In genomic region chr9:21110708-21111576, GRCh38 we compare ENCODE assay signal across 8 cellular contexts. TPM values are rescaled to one million over a fixed set of nuclear protein-coding genes. Genes with fewer than 3 reads are reported as not detected.
A peak's percentile ranks its signal among the peaks of the same experiment; 100 is the strongest.
DNase-seq lines count a peak whose midpoint lies in the region; ATAC-seq and TF ChIP-seq lines count a peak whose summit lies in the region.

No MANE protein-coding gene starts in this region.

- no peak overlapping the region for H3K27ac Mint-ChIP-seq in T-cell

- H3K4me3 Mint-ChIP-seq in T-cell, result no peak overlapping the region

- no peaks in the 10 kb centered on the region for H3K36me3 ChIP-seq in BJ (ENCODE audit: control insufficient read depth, insufficient read depth, low read length)
- no peaks in the 10 kb centered on the region for H3K36me3 ChIP-seq in neutrophil

- peaks cover 0 to 1% of the 10 kb centered on the region in 2 donors for H3K27me3 Mint-ChIP-seq in T-cell

- no peaks in the 10 kb centered on the region for H3K36me3 Mint-ChIP-seq in T-cell

- no peak for DNase-seq in BJ (ENCODE audit: low read depth)
- DNase-seq in NCI-H1436 (lab: John Stamatoyannopoulos, UW), result peak; percentile 63
- peak in 6 of 34 experiments; percentile 9 to 41 (median 20) for DNase-seq in T-cell
- DNase-seq in fibroblast of villous mesenchyme (ENCODE audit: low read depth), result peak; percentile 76
- no peak for DNase-seq in GOT3 (lab: John Stamatoyannopoulos, UW)

- ATAC-seq in GM18508 (IDR thresholded peaks at IDR 0.05; ENCODE audit: insufficient read depth, unreplicated experiment) (peak; percentile 86), HG02884 (IDR thresholded peaks at IDR 0.05; ENCODE audit: unreplicated experiment) (peak; percentile 92), T-cell (replicated peaks in 1 of 4) (peak; percentile 67 to 88 (median 78))

- H3K4me3 ChIP-seq in BJ (ENCODE audit: low read depth, low read length), result no peak overlapping the region
- H3K4me3 ChIP-seq in fibroblast of villous mesenchyme (ENCODE audit: low read depth, low read length), result no peak overlapping the region
- no peak overlapping the region for H3K4me3 ChIP-seq in neutrophil (ENCODE audit: low read depth in 1 of 2, low read length in 1 of 2)

- CTCF ChIA-PET in BJ (lab: Yijun Ruan, JAX), result interaction anchor here (0.6 to 3.6 kb wide), 31 partner anchors 8 to 1186 kb away, joined by 3 to 34 read pairs (median 4); no protein-coding TSS in a partner anchor
- CTCF ChIA-PET in T-cell (lab: Charles Lee), result interaction anchor here (0.5 to 5.2 kb wide), 37 partner anchors 8 to 1647 kb away, joined by 3 to 50 read pairs (median 4); partner anchors contain the start of gene IFNB1 (in 1 of the 2)

- no peak overlapping the region for H3K27ac ChIP-seq in neutrophil

- no peaks in the 10 kb centered on the region for H3K27me3 ChIP-seq in BJ (ENCODE audit: control insufficient read depth, insufficient read depth, low read length)
- no peaks in the 10 kb centered on the region for H3K27me3 ChIP-seq in neutrophil

- no peaks in the 10 kb centered on the region for H3K4me1 ChIP-seq in neutrophil (ENCODE audit: control insufficient read depth in 1 of 2, insufficient read depth in 1 of 2, low read depth in 1 of 2, low read length in 1 of 2)

- peak; percentile 74 for TF ChIP-seq CTCF in BJ (IDR thresholded peaks at IDR 0.05; ENCODE audit: insufficient read depth, low read depth, low read length)
- TF ChIP-seq CTCF in fibroblast of villous mesenchyme (IDR thresholded peaks at IDR 0.05; ENCODE audit: insufficient read depth, low read depth, low read length), result peak; percentile 85
- TF ChIP-seq CTCF in neutrophil (IDR thresholded peaks at IDR 0.05), result peak; percentile 81

- POLR2A ChIA-PET in BJ (lab: Charles Lee), result no interaction called here
- POLR2A ChIA-PET in T-cell (lab: Charles Lee), result no interaction called here

- H3K9me3 ChIP-seq in neutrophil, result no peaks in the 10 kb centered on the region

- H3K4me1 Mint-ChIP-seq in T-cell, result no peaks in the 10 kb centered on the region

- H3K9me3 Mint-ChIP-seq in T-cell, result no peaks in the 10 kb centered on the region

RNA-seq across cellular contexts. Expression of gene IFNW1, which starts 30.7 kb away (rescaled TPM):
- polyA plus RNA-seq in BJ (2011; rRNA removed), result not detected in 2 replicates
- polyA minus RNA-seq in BJ (2011; rRNA and poly(A)+ RNA removed), result not detected in 2 replicates
- not detected for total RNA-seq in T-cell
- not detected in 2 replicates for total RNA-seq in fibroblast of villous mesenchyme

RNA-seq across cellular contexts. Expression of gene IFNB1, which starts 33.2 kb away (rescaled TPM):
- polyA plus RNA-seq in BJ (2011; rRNA removed), result not detected in 2 replicates
- not detected in 2 replicates for polyA minus RNA-seq in BJ (2011; rRNA and poly(A)+ RNA removed)
- total RNA-seq in T-cell (not detected), fibroblast of villous mesenchyme (not detected in 2 replicates)

RNA-seq across cellular contexts. Expression of gene IFNA21, which starts 55.5 kb away (rescaled TPM):
- not detected in 2 replicates for polyA plus RNA-seq in BJ (2011; rRNA removed)
- polyA minus RNA-seq in BJ (2011; rRNA and poly(A)+ RNA removed), result not detected in 2 replicates
- not detected for total RNA-seq in T-cell
- total RNA-seq in fibroblast of villous mesenchyme, result not detected in 2 replicates

Comparison
In these comparisons a context has a peak if more than half of its experiments do, and no peak if none do; other contexts are left out.
1. DNase-seq: peak in NCI-H1436 (single experiment) and fibroblast of villous mesenchyme (single experiment); none in BJ (single experiment) and GOT3 (single experiment).
2. Peak in every context shown above with its lines, with median percentiles within 50 percentile points of each other: CTCF ChIP-seq and ATAC-seq.